In genomic region chrX:41921492-41922124, GRCh38 we compare ENCODE assay signal across 8 cellular contexts. TPM values are rescaled to one million over a fixed set of nuclear protein-coding genes. Genes with fewer than 3 reads are reported as not detected.
DNase-seq lines count a peak whose midpoint lies in the region; ATAC-seq and TF ChIP-seq lines count a peak whose summit lies in the region.

No MANE protein-coding gene starts in this region.

- H3K27ac Mint-ChIP-seq in CD4-positive, alpha-beta T cell = peak overlapping the region; percentile 88
- H3K27ac Mint-ChIP-seq in stimulated activated effector memory CD8-positive, alpha-beta T cell treated with anti-CD3 and anti-CD28 coated beads, Interleukin-12 subunit alpha, Interleukin-12 subunit beta, amount 100 ng/mL, for 72 hours = peak overlapping the region; percentile 91

- H3K4me1 Mint-ChIP-seq in CD4-positive, alpha-beta T cell (ENCODE audit: low read depth) = peaks cover 62% of the 10 kb centered on the region
- peaks cover 11% of the 10 kb centered on the region for H3K4me1 Mint-ChIP-seq in stimulated activated effector memory CD8-positive, alpha-beta T cell treated with anti-CD3 and anti-CD28 coated beads, Interleukin-12 subunit alpha, Interleukin-12 subunit beta, amount 100 ng/mL, for 72 hours

- no peaks in the 10 kb centered on the region for H3K27me3 Mint-ChIP-seq in CD4-positive, alpha-beta T cell

- DNase-seq in CD4-positive, alpha-beta T cell = no peak
- DNase-seq in WERI-Rb-1 = no peak
- no peak for DNase-seq in right cardiac atrium
- DNase-seq in stimulated activated effector memory CD8-positive, alpha-beta T cell treated with anti-CD3 and anti-CD28 coated beads, Interleukin-12 subunit alpha, Interleukin-12 subunit beta, amount 100 ng/mL, for 72 hours (ENCODE audit: low spot score in 2 of 2) = no peak
- no peak for DNase-seq in NCI-H345 (lab: John Stamatoyannopoulos, UW)
- DNase-seq in LoVo (ENCODE audit: low spot score) = no peak
- DNase-seq in NCI-H446 treated with DMSO at 0.1 percent for 48 hours (lab: John Stamatoyannopoulos, UW) = no peak

- 2% methylated on average over 4 of the region's 4 CpGs for WGBS in right cardiac atrium

- H3K36me3 ChIP-seq in WERI-Rb-1 = no peaks in the 10 kb centered on the region

- peaks cover 12% of the 10 kb centered on the region for H3K36me3 Mint-ChIP-seq in CD4-positive, alpha-beta T cell (ENCODE audit: low read depth)
- peaks cover 12% of the 10 kb centered on the region for H3K36me3 Mint-ChIP-seq in stimulated activated effector memory CD8-positive, alpha-beta T cell treated with anti-CD3 and anti-CD28 coated beads, Interleukin-12 subunit alpha, Interleukin-12 subunit beta, amount 100 ng/mL, for 72 hours

- peak overlapping the region; percentile 52 for H3K27ac ChIP-seq in CD4-positive, alpha-beta T cell (ENCODE audit: low read depth, low read length)
- no peak overlapping the region for H3K27ac ChIP-seq in WERI-Rb-1
- H3K27ac ChIP-seq in right cardiac atrium (ENCODE audit: low read length) = no peak overlapping the region

- TF ChIP-seq CTCF in CD4-positive, alpha-beta T cell (IDR thresholded peaks at IDR 0.05) = no peak
- no peak for TF ChIP-seq CTCF in WERI-Rb-1 (IDR thresholded peaks at IDR 0.05; ENCODE audit: low read depth, low read length)

- CTCF ChIA-PET in CD4-positive, alpha-beta T cell (lab: Charles Lee) = no interaction called here

- H3K9me3 Mint-ChIP-seq in CD4-positive, alpha-beta T cell = no peaks in the 10 kb centered on the region
- H3K9me3 Mint-ChIP-seq in stimulated activated effector memory CD8-positive, alpha-beta T cell treated with anti-CD3 and anti-CD28 coated beads, Interleukin-12 subunit alpha, Interleukin-12 subunit beta, amount 100 ng/mL, for 72 hours = no peaks in the 10 kb centered on the region

- H3K4me1 ChIP-seq in right cardiac atrium (ENCODE audit: control insufficient read depth, insufficient read depth, low read length) = no peaks in the 10 kb centered on the region

- peak overlapping the region; percentile 94 for H3K4me3 Mint-ChIP-seq in CD4-positive, alpha-beta T cell
- H3K4me3 Mint-ChIP-seq in stimulated activated effector memory CD8-positive, alpha-beta T cell treated with anti-CD3 and anti-CD28 coated beads, Interleukin-12 subunit alpha, Interleukin-12 subunit beta, amount 100 ng/mL, for 72 hours = peak overlapping the region; percentile 92

- no peaks in the 10 kb centered on the region for H3K9me3 ChIP-seq in CD4-positive, alpha-beta T cell (ENCODE audit: control insufficient read depth, low read length)
- H3K9me3 ChIP-seq in WERI-Rb-1 (ENCODE audit: severe bottlenecking) (no peaks in the 10 kb centered on the region), right cardiac atrium (ENCODE audit: control insufficient read depth, low read length) (no peaks in the 10 kb centered on the region)

- no peaks in the 10 kb centered on the region for H3K27me3 ChIP-seq in CD4-positive, alpha-beta T cell (ENCODE audit: control insufficient read depth, insufficient read depth, low read length)
- H3K27me3 ChIP-seq in WERI-Rb-1 (ENCODE audit: insufficient read depth, low read depth, severe bottlenecking) (peaks cover 10% of the 10 kb centered on the region), right cardiac atrium (ENCODE audit: control insufficient read depth, insufficient read depth) (no peaks in the 10 kb centered on the region)

- POLR2A ChIA-PET in CD4-positive, alpha-beta T cell (lab: Charles Lee) = interaction anchor here (1.8 kb wide), 1 partner anchor 12 kb away, joined by 7 read pairs; no protein-coding TSS in a partner anchor

- no peak for ATAC-seq in CD4-positive, alpha-beta T cell (ENCODE audit: poor library complexity)
- ATAC-seq in HG02610 (IDR thresholded peaks at IDR 0.05; ENCODE audit: unreplicated experiment) (peak; percentile 41), right cardiac atrium (no peak)
- peak; percentile 60 for ATAC-seq in stimulated activated effector memory CD8-positive, alpha-beta T cell treated with anti-CD3 and anti-CD28 coated beads, Interleukin-12 subunit alpha, Interleukin-12 subunit beta, amount 100 ng/mL, for 72 hours

- intact Hi-C loops in CD4-positive, alpha-beta T cell (cut with DNase I, micrococcal nuclease) = loop anchor here (5.0 to 10.0 kb wide), 3 partner anchors 47 to 1731 kb away; partner anchors contain the start of gene DDX3X (in 1 of the 2)
- intact Hi-C loops in right cardiac atrium (cut with DNase I) = no loop called here

- H3K4me3 ChIP-seq in WERI-Rb-1 (ENCODE audit: low read depth, low read length) = peak overlapping the region; percentile 54
- peak overlapping the region; percentile 64 for H3K4me3 ChIP-seq in right cardiac atrium (ENCODE audit: low read length)

RNA-seq across cellular contexts. Expression of gene CASK, which starts 1.7 kb away (rescaled TPM):
- total RNA-seq in CD4-positive, alpha-beta T cell = 10 to 100 TPM; 39.9 to 44.6 TPM
- total RNA-seq in right cardiac atrium = 10 to 100 TPM; 15.2 to 17.5 (median 17.1) TPM
- 3.3 TPM for polyA plus RNA-seq in right cardiac atrium

Comparison
In these comparisons a context has a peak if more than half of its experiments do, and no peak if none do; other contexts are left out.
1. ATAC-seq: peak in HG02610 (single experiment) and stimulated activated effector memory CD8-positive, alpha-beta T cell treated with anti-CD3 and anti-CD28 coated beads, Interleukin-12 subunit alpha, Interleukin-12 subunit beta, amount 100 ng/mL, for 72 hours (single experiment); none in CD4-positive, alpha-beta T cell (single experiment) and right cardiac atrium (0 of 2).
2. intact Hi-C loops: an anchor here in CD4-positive, alpha-beta T cell (5.0 to 10.0 kb wide); none called in right cardiac atrium.